Comparison of ENCODE assay signal across 26 cellular contexts in genomic region chr13:47306991-47307390, GRCh38.
"Had no signal": no experiment of that assay in that cellular context is flagged by ENCODE, and none has a peak within 500 bp of the region (broad histone marks: within the 10 kb centered on the region; RNA-seq: fewer than 3 reads in every experiment).

No MANE protein-coding gene starts in this region.

- H3K4me3 Mint-ChIP-seq: activated CD4-positive, alpha-beta memory T cell treated with anti-CD3 and anti-CD28 coated beads for 36 hours; activated CD4-positive, alpha-beta T cell treated with anti-CD3 and anti-CD28 coated beads, Interleukin-2, amount 10 ng/mL, durations not matched to agents 24 days and 14 days; activated T-cell treated with anti-CD3 and anti-CD28 coated beads, Interleukin-2, amount 50 U/mL, for 24 hours; naive thymus-derived CD8-positive, alpha-beta T cell; neural crest cell; stimulated activated memory B cell treated with anti-CD40 and anti-IgM and Interleukin-4, amounts not matched to agents 10 μg/mL and 1 μg/mL and 100 μg/mL, for 72 hours; stimulated activated naive CD8-positive, alpha-beta T cell treated with anti-CD3 and anti-CD28 coated beads, Interleukin-15, amount 100 ng/mL, for 72 hours had no signal

- H3K27ac ChIP-seq: parathyroid adenoma, psoas muscle, upper lobe of left lung had no signal

- ATAC-seq: esophagus mucosa; naive thymus-derived CD8-positive, alpha-beta T cell; psoas muscle; stimulated activated naive CD8-positive, alpha-beta T cell treated with anti-CD3 and anti-CD28 coated beads, Interleukin-15, amount 100 ng/mL, for 72 hours had no signal

- H3K4me1 ChIP-seq: parathyroid adenoma, psoas muscle, upper lobe of left lung had no signal

- H3K27ac Mint-ChIP-seq: activated CD4-positive, alpha-beta memory T cell treated with anti-CD3 and anti-CD28 coated beads for 36 hours; activated CD4-positive, alpha-beta T cell treated with anti-CD3 and anti-CD28 coated beads, Interleukin-2, amount 10 ng/mL, durations not matched to agents 24 days and 14 days; activated T-cell treated with anti-CD3 and anti-CD28 coated beads, Interleukin-2, amount 50 U/mL, for 24 hours; stimulated activated memory B cell treated with anti-CD40 and anti-IgM and Interleukin-4, amounts not matched to agents 10 μg/mL and 1 μg/mL and 100 μg/mL, for 72 hours; stimulated activated naive CD8-positive, alpha-beta T cell treated with anti-CD3 and anti-CD28 coated beads, Interleukin-15, amount 100 ng/mL, for 72 hours had no signal

- H3K36me3 Mint-ChIP-seq: activated CD4-positive, alpha-beta memory T cell treated with anti-CD3 and anti-CD28 coated beads for 36 hours; stimulated activated memory B cell treated with anti-CD40 and anti-IgM and Interleukin-4, amounts not matched to agents 10 μg/mL and 1 μg/mL and 100 μg/mL, for 72 hours had no signal

- H3K9me3 Mint-ChIP-seq: activated CD4-positive, alpha-beta T cell treated with anti-CD3 and anti-CD28 coated beads, Interleukin-2, amount 10 ng/mL, durations not matched to agents 24 days and 14 days had no signal

- H3K9ac ChIP-seq: parathyroid adenoma had no signal

- H2AFZ ChIP-seq: parathyroid adenoma had no signal

- H3K79me2 ChIP-seq: parathyroid adenoma had no signal

- H3K9me3 ChIP-seq: psoas muscle, upper lobe of left lung had no signal

- DNase-seq: activated CD4-positive, alpha-beta memory T cell treated with anti-CD3 and anti-CD28 coated beads for 36 hours; activated CD4-positive, alpha-beta T cell treated with anti-CD3 and anti-CD28 coated beads, Interleukin-2, amount 10 ng/mL, durations not matched to agents 24 days and 14 days; activated CD4-positive, CD25-positive, alpha-beta regulatory T cell treated with anti-CD3 and anti-CD28 coated beads, Interleukin-2, amount 50 U/mL, for 72 hours; activated CD8-positive, alpha-beta memory T cell treated with anti-CD3 and anti-CD28 coated beads, Interleukin-2, amount 50 U/mL, for 4 hours; activated gamma-delta T cell treated with Interleukin-2 at 50 U/mL for 16 hours; activated naive CD4-positive, alpha-beta T cell treated with anti-CD3 and anti-CD28 coated beads, Interleukin-2, amount 50 U/mL, for 16 hours; activated T-cell treated with anti-CD3 and anti-CD28 coated beads, Interleukin-2, amount 50 U/mL, for 24 hours; amygdala; caudate nucleus; midbrain; naive thymus-derived CD8-positive, alpha-beta T cell; nucleus accumbens; psoas muscle; sigmoid colon; small intestine; stimulated activated CD4-positive, alpha-beta T cell treated with anti-CD3 and anti-CD28 coated beads, Interleukin-1b, Interleukin-23, amount 100 ng/mL, for 48 hours; stimulated activated CD4-positive, alpha-beta T cell treated with anti-CD3 and anti-CD28 coated beads, Interleukin-4, amount 100 ng/mL, for 4 hours; stimulated activated CD8-positive, alpha-beta memory T cell treated with anti-CD3 and anti-CD28 coated beads, Interleukin-4, amount 100 ng/mL, for 48 hours; stimulated activated naive CD8-positive, alpha-beta T cell treated with anti-CD3 and anti-CD28 coated beads, Interleukin-15, amount 100 ng/mL, for 72 hours; substantia nigra; T-helper 2 cell; upper lobe of left lung had no signal

- H3K27me3 Mint-ChIP-seq: activated CD4-positive, alpha-beta memory T cell treated with anti-CD3 and anti-CD28 coated beads for 36 hours; activated CD4-positive, alpha-beta T cell treated with anti-CD3 and anti-CD28 coated beads, Interleukin-2, amount 10 ng/mL, durations not matched to agents 24 days and 14 days; activated T-cell treated with anti-CD3 and anti-CD28 coated beads, Interleukin-2, amount 50 U/mL, for 24 hours; stimulated activated naive CD8-positive, alpha-beta T cell treated with anti-CD3 and anti-CD28 coated beads, Interleukin-15, amount 100 ng/mL, for 72 hours had no signal

- H3K36me3 ChIP-seq: sigmoid colon, upper lobe of left lung had no signal

- H3K27me3 ChIP-seq: sigmoid colon, upper lobe of left lung had no signal

- H3K4me1 Mint-ChIP-seq: activated CD4-positive, alpha-beta T cell treated with anti-CD3 and anti-CD28 coated beads, Interleukin-2, amount 10 ng/mL, durations not matched to agents 24 days and 14 days; naive thymus-derived CD8-positive, alpha-beta T cell; neural crest cell; stimulated activated memory B cell treated with anti-CD40 and anti-IgM and Interleukin-4, amounts not matched to agents 10 μg/mL and 1 μg/mL and 100 μg/mL, for 72 hours; stimulated activated naive CD8-positive, alpha-beta T cell treated with anti-CD3 and anti-CD28 coated beads, Interleukin-15, amount 100 ng/mL, for 72 hours had no signal

- H3K4me3 ChIP-seq: psoas muscle, sigmoid colon, upper lobe of left lung had no signal
